Comparison of ENCODE assay signal across 8 cellular contexts in genomic region chr11:108496643-108497256, GRCh38. TPM values are rescaled to one million over a fixed set of nuclear protein-coding genes. Genes with fewer than 3 reads are reported as not detected.
DNase-seq lines count a peak whose midpoint lies in the region; ATAC-seq and TF ChIP-seq lines count a peak whose summit lies in the region.

No MANE protein-coding gene starts in this region.

- ATAC-seq in GM21390 (IDR thresholded peaks at IDR 0.05; ENCODE audit: unreplicated experiment): no peak
- ATAC-seq in GM21723 (IDR thresholded peaks at IDR 0.05; ENCODE audit: unreplicated experiment): no peak

- H3K9me3 ChIP-seq in PC-9 (ENCODE audit: insufficient read depth, low read depth): no peaks in the 10 kb centered on the region
- H3K9me3 ChIP-seq in esophagus (ENCODE audit: control insufficient read depth in 2 of 2, insufficient read depth in 1 of 2, low read depth in 1 of 2, low read length in 1 of 2): no peaks in the 10 kb centered on the region
- H3K9me3 ChIP-seq in prostate gland: no peaks in the 10 kb centered on the region
- H3K9me3 ChIP-seq in MM.1S (replicated peaks; ENCODE audit: insufficient read depth, low read length): no peaks in the 10 kb centered on the region

- no peaks in the 10 kb centered on the region for H4K20me1 ChIP-seq in PC-9 (ENCODE audit: insufficient read depth)
- no peaks in the 10 kb centered on the region for H4K20me1 ChIP-seq in MM.1S (ENCODE audit: insufficient read depth, low read length)

- H3K9me2 ChIP-seq in PC-9 (ENCODE audit: insufficient read depth) (no peaks in the 10 kb centered on the region), MM.1S (replicated peaks; ENCODE audit: insufficient read depth, low read length) (no peaks in the 10 kb centered on the region)

- no TSS peak for BruUV-seq in PC-9 (replicated peaks; lab: Mats Ljungman, UMichigan)

- H3K36me3 ChIP-seq in PC-9 (ENCODE audit: low read depth): 0 out of 2 replicates have a peak, but pooled peaks cover 4% of the 10 kb centered on the region
- no peaks in the 10 kb centered on the region for H3K36me3 ChIP-seq in esophagus (ENCODE audit: control insufficient read depth in 2 of 2, insufficient read depth in 2 of 2, low read length in 1 of 2)
- no peaks in the 10 kb centered on the region for H3K36me3 ChIP-seq in prostate gland
- no peaks in the 10 kb centered on the region for H3K36me3 ChIP-seq in MM.1S (replicated peaks; ENCODE audit: insufficient read depth, low read length)

- CTCF ChIA-PET in PC-9 (lab: Charles Lee): no interaction called here

- 65 to 84% methylated on average over 7 of the region's 7 CpGs for WGBS in esophagus, 2 donors
- WGBS in prostate gland: 73% methylated on average over 7 of the region's 7 CpGs

- H3F3A ChIP-seq in PC-9 (ENCODE audit: insufficient read depth, low read depth) (peaks cover 21% of the 10 kb centered on the region), MM.1S (ENCODE audit: insufficient read depth, low read length) (no peaks in the 10 kb centered on the region; the same call in 1 of the 2 replicates)

- H3K4me2 ChIP-seq in PC-9: peak overlapping the region; percentile 81
- no peak overlapping the region for H3K4me2 ChIP-seq in MM.1S (ENCODE audit: low read depth, low read length)

- H3K79me2 ChIP-seq in PC-9 (ENCODE audit: low read depth): peaks cover 29% of the 10 kb centered on the region
- no peaks in the 10 kb centered on the region for H3K79me2 ChIP-seq in MM.1S (ENCODE audit: low read length)

- no peak for TF ChIP-seq CTCF in PC-9 (conservative IDR thresholded peaks at IDR 0.05)
- no peak for TF ChIP-seq CTCF in prostate gland (IDR thresholded peaks at IDR 0.05)
- no peak for TF ChIP-seq CTCF in MM.1S (IDR thresholded peaks at IDR 0.05; ENCODE audit: low read length)

- POLR2A ChIA-PET in PC-9 (lab: Charles Lee; ENCODE audit: unreplicated experiment): no interaction called here

- H3K4me3 ChIP-seq in PC-9: peak overlapping the region; percentile 78; the same call in 1 of the 2 replicates
- peak overlapping the region in 1 of 2 donors; percentile 61 for H3K4me3 ChIP-seq in esophagus (ENCODE audit: low read depth in 1 of 2, low read length in 2 of 2)
- peak overlapping the region in 1 of 2 donors; percentile 74 for H3K4me3 ChIP-seq in prostate gland
- no peak overlapping the region; the same call in 1 of the 2 replicates for H3K4me3 ChIP-seq in MM.1S (ENCODE audit: low read length)

- H2AFZ ChIP-seq in PC-9 (peak overlapping the region; percentile 93), MM.1S (ENCODE audit: low read length) (no peak overlapping the region)

- DNase-seq in ELR (ENCODE audit: low read depth) (peak; percentile 29), PC-9 (peak; percentile 2 to 54), prostate gland (ENCODE audit: low spot score) (no peak), T1000 (lab: John Stamatoyannopoulos, UW) (no peak), MM.1S (no peak)

- TF ChIP-seq POLR2A in prostate gland (IDR thresholded peaks at IDR 0.05): no peak

- H3K27me3 ChIP-seq in PC-9 (ENCODE audit: insufficient read depth, low read depth) (no peaks in the 10 kb centered on the region), esophagus (ENCODE audit: control insufficient read depth in 1 of 2, insufficient read depth in 2 of 2, low read length in 2 of 2) (no peaks in the 10 kb centered on the region), prostate gland (replicated peaks; ENCODE audit: insufficient read depth) (no peaks in the 10 kb centered on the region), MM.1S (replicated peaks; ENCODE audit: insufficient read depth, low read length) (no peaks in the 10 kb centered on the region)

- H3K9ac ChIP-seq in MM.1S (ENCODE audit: low read length): no peak overlapping the region

- peaks cover 24% of the 10 kb centered on the region for H3K4me1 ChIP-seq in PC-9 (replicated peaks; ENCODE audit: insufficient read depth)
- H3K4me1 ChIP-seq in esophagus (ENCODE audit: control insufficient read depth in 2 of 2, insufficient read depth in 2 of 2, low read length in 1 of 2): peaks cover 0 to 10% of the 10 kb centered on the region in 2 donors
- no peaks in the 10 kb centered on the region for H3K4me1 ChIP-seq in prostate gland (replicated peaks)
- H3K4me1 ChIP-seq in MM.1S (ENCODE audit: low read length): no peaks in the 10 kb centered on the region

- peak overlapping the region; percentile 87 for H3K27ac ChIP-seq in PC-9
- peak overlapping the region; percentile 99 to 100 for H3K27ac ChIP-seq in esophagus (ENCODE audit: low read depth in 2 of 2, low read length in 1 of 2)
- peak overlapping the region; percentile 95 for H3K27ac ChIP-seq in prostate gland
- no peak overlapping the region for H3K27ac ChIP-seq in MM.1S (ENCODE audit: low read length)

- intact Hi-C loops in PC-9 (cut with micrococcal nuclease; ENCODE audit: unreplicated experiment) (loop anchor here (1.0 to 2.0 kb wide), 4 partner anchors 29 to 274 kb away; partner anchors contain the start of genes C11orf65, EXPH5 and NPAT), prostate gland (cut with DNase I) (loop anchor here (2.0 to 10.0 kb wide), 4 partner anchors 30 to 372 kb away; partner anchors contain the start of genes ACAT1, ATM, C11orf65 and DDX10)

RNA-seq across cellular contexts. Expression of gene POGLUT3, which starts 1.4 kb away (rescaled TPM):
- 19.9 and 31.7 TPM in 2 replicates for total RNA-seq in PC-9 (2021)
- polyA plus RNA-seq in esophagus: 1 to 10 TPM; 7.8 to 8.0 TPM
- total RNA-seq in prostate gland: 10 to 100 TPM; 19.2 to 25.0 TPM

RNA-seq across cellular contexts. Expression of gene C11orf65, which starts 29.4 kb away (rescaled TPM):
- total RNA-seq in PC-9 (2021) (1.7 and 1.9 TPM in 2 replicates), prostate gland (1 to 10 TPM in 1 of 2 donors, under 1 TPM in 1; 0.18 to 4.3 TPM)
- under 1 TPM; 0.16 to 0.31 TPM for polyA plus RNA-seq in esophagus

Comparison
In these comparisons a context has a peak if more than half of its experiments do, and no peak if none do; other contexts are left out.
1. DNase-seq: peak in ELR (single experiment) and PC-9 (2 of 2); none in prostate gland (single experiment), T1000 (single experiment) and MM.1S (single experiment).